18 cellular contexts compared by ENCODE assay signal in the genomic region with DNA sequence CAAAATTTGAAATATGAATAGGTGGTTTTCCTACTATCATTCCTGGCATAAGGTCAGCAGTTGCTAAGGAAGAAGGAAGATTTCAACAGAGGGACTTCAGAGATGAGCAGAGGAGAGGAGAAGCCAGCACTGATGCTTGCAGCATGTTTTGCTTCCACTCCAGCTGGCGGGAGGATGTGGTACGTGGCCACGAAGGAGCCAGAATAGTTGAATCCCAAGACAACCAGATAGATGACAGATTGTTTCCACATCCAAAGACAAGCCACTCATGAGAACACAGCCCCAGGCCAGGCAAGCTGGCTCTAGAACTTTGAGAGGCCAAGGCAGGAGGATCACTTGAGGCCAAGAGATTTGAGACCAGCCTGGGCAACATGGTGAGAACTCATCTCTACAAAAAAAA. TPM values are rescaled to one million over a fixed set of nuclear protein-coding genes. Genes with fewer than 3 reads are reported as not detected.
DNase-seq lines count a peak whose midpoint lies in the region; ATAC-seq lines count a peak whose summit lies in the region.
"Had no signal": no experiment of that assay in that cellular context is flagged by ENCODE, and none has a peak within 500 bp of the region (broad histone marks: within the 10 kb centered on the region; RNA-seq: fewer than 3 reads in every experiment).

No MANE protein-coding gene starts in this region.

- no peak overlapping the region for H3K27ac Mint-ChIP-seq in activated CD4-positive, alpha-beta T cell treated with anti-CD3 and anti-CD28 coated beads for 36 hours
- no peak overlapping the region for H3K27ac Mint-ChIP-seq in activated CD4-positive, alpha-beta memory T cell treated with anti-CD3 and anti-CD28 coated beads, Interleukin-2, amount 10 ng/mL, durations not matched to agents 7 days and 5 days
- H3K27ac Mint-ChIP-seq: HFFc6 had no signal

- H3K36me3 Mint-ChIP-seq in activated CD4-positive, alpha-beta T cell treated with anti-CD3 and anti-CD28 coated beads for 36 hours (ENCODE audit: low read depth): peaks cover 3% of the 10 kb centered on the region
- peaks cover 16% of the 10 kb centered on the region for H3K36me3 Mint-ChIP-seq in activated CD4-positive, alpha-beta memory T cell treated with anti-CD3 and anti-CD28 coated beads, Interleukin-2, amount 10 ng/mL, durations not matched to agents 7 days and 5 days (ENCODE audit: low read depth)

- POLR2A ChIA-PET in activated CD4-positive, alpha-beta T cell treated with anti-CD3 and anti-CD28 coated beads for 36 hours (lab: Charles Lee): no interaction called here
- POLR2A ChIA-PET in activated CD4-positive, alpha-beta memory T cell treated with anti-CD3 and anti-CD28 coated beads, Interleukin-2, amount 10 ng/mL, durations not matched to agents 7 days and 5 days (lab: Charles Lee): interaction anchor here (1.1 kb wide), 1 partner anchor 77 kb away, joined by 3 read pairs; no protein-coding TSS in a partner anchor

- intact Hi-C loops in activated CD4-positive, alpha-beta T cell treated with anti-CD3 and anti-CD28 coated beads for 36 hours (cut with DNase I, micrococcal nuclease): no loop called here

- peak; percentile 71 for ATAC-seq in activated CD4-positive, alpha-beta T cell treated with anti-CD3 and anti-CD28 coated beads for 36 hours
- ATAC-seq in stimulated activated naive CD8-positive, alpha-beta T cell treated with anti-CD3 and anti-CD28 coated beads, Interleukin-15, Interleukin-2, amounts not matched to agents 100 U/mL and 50 U/mL, for 24 hours: peak; percentile 66
- no peak for ATAC-seq in HG03159 (IDR thresholded peaks at IDR 0.05; ENCODE audit: unreplicated experiment)

- H3K9me3 Mint-ChIP-seq in activated CD4-positive, alpha-beta T cell treated with anti-CD3 and anti-CD28 coated beads for 36 hours (ENCODE audit: low read depth): no peaks in the 10 kb centered on the region
- peaks cover 5% of the 10 kb centered on the region for H3K9me3 Mint-ChIP-seq in activated CD4-positive, alpha-beta memory T cell treated with anti-CD3 and anti-CD28 coated beads, Interleukin-2, amount 10 ng/mL, durations not matched to agents 7 days and 5 days

- H3K27me3 Mint-ChIP-seq in activated CD4-positive, alpha-beta T cell treated with anti-CD3 and anti-CD28 coated beads for 36 hours: no peaks in the 10 kb centered on the region
- peaks cover 2% of the 10 kb centered on the region for H3K27me3 Mint-ChIP-seq in activated CD4-positive, alpha-beta memory T cell treated with anti-CD3 and anti-CD28 coated beads, Interleukin-2, amount 10 ng/mL, durations not matched to agents 7 days and 5 days
- H3K27me3 Mint-ChIP-seq: CD4-positive, alpha-beta memory T cell had no signal

- peaks cover 5% of the 10 kb centered on the region for H3K4me1 Mint-ChIP-seq in activated CD4-positive, alpha-beta T cell treated with anti-CD3 and anti-CD28 coated beads for 36 hours
- peaks cover 19% of the 10 kb centered on the region for H3K4me1 Mint-ChIP-seq in activated CD4-positive, alpha-beta memory T cell treated with anti-CD3 and anti-CD28 coated beads, Interleukin-2, amount 10 ng/mL, durations not matched to agents 7 days and 5 days

- H3K4me3 Mint-ChIP-seq in activated CD4-positive, alpha-beta T cell treated with anti-CD3 and anti-CD28 coated beads for 36 hours: no peak overlapping the region
- no peak overlapping the region for H3K4me3 Mint-ChIP-seq in activated CD4-positive, alpha-beta memory T cell treated with anti-CD3 and anti-CD28 coated beads, Interleukin-2, amount 10 ng/mL, durations not matched to agents 7 days and 5 days
- H3K4me3 Mint-ChIP-seq: CD4-positive, alpha-beta memory T cell; HFFc6 had no signal

- CTCF ChIA-PET in activated CD4-positive, alpha-beta T cell treated with anti-CD3 and anti-CD28 coated beads for 36 hours (lab: Charles Lee): interaction anchor here (0.6 to 0.7 kb wide), 2 partner anchors 19 to 115 kb away, joined by 3 read pairs; no protein-coding TSS in a partner anchor
- CTCF ChIA-PET in activated CD4-positive, alpha-beta memory T cell treated with anti-CD3 and anti-CD28 coated beads, Interleukin-2, amount 10 ng/mL, durations not matched to agents 7 days and 5 days (lab: Charles Lee): no interaction called here

- DNase-seq in activated CD4-positive, alpha-beta T cell treated with anti-CD3 and anti-CD28 coated beads for 36 hours: peak; percentile 51
- no peak for DNase-seq in activated CD4-positive, alpha-beta T cell treated with anti-CD3 and anti-CD28 coated beads, Interleukin-2, amount 50 U/mL, for 1 hour
- DNase-seq in stimulated activated CD4-positive, alpha-beta T cell treated with anti-CD3 and anti-CD28 coated beads, Interleukin-15, amount 100 ng/mL, for 24 hours: peak; percentile 16
- no peak for DNase-seq in stimulated activated CD4-positive, alpha-beta T cell treated with anti-CD3 and anti-CD28 coated beads, Interleukin-4, amount 100 ng/mL, for 1 hour
- DNase-seq in activated CD4-positive, alpha-beta memory T cell treated with anti-CD3 and anti-CD28 coated beads, Interleukin-2, amount 10 ng/mL, durations not matched to agents 7 days and 5 days: peak; percentile 66
- DNase-seq in stimulated activated naive CD8-positive, alpha-beta T cell treated with anti-CD3 and anti-CD28 coated beads, Interleukin-15, Interleukin-2, amounts not matched to agents 100 U/mL and 50 U/mL, for 24 hours: peak; percentile 34
- DNase-seq in NCI-H1092 treated with DMSO at 0.1 percent for 48 hours (lab: John Stamatoyannopoulos, UW): no peak
- DNase-seq: CD4-positive, alpha-beta memory T cell; EL; HFFc6; KBM-7; NCI-H1105; NCI-H187 treated with DMSO at 0.1 percent for 48 hours; NCI-H774; SIG-M5 had no signal

RNA-seq across cellular contexts. Expression of gene TIMD4, which starts 15.1 kb away (rescaled TPM):
- total RNA-seq in activated CD4-positive, alpha-beta T cell treated with anti-CD3 and anti-CD28 coated beads for 36 hours: 1 to 10 TPM; 2.3 to 3.5 TPM
- 1 to 10 TPM; 2.4 TPM for total RNA-seq in activated CD4-positive, alpha-beta memory T cell treated with anti-CD3 and anti-CD28 coated beads, Interleukin-2, amount 10 ng/mL, durations not matched to agents 7 days and 5 days
- total RNA-seq: H4, HFFc6, NCI-H460 had no signal

Comparison
In these comparisons a context has a peak if more than half of its experiments do, and no peak if none do; other contexts are left out.
1. DNase-seq: peak in activated CD4-positive, alpha-beta T cell treated with anti-CD3 and anti-CD28 coated beads for 36 hours (single experiment), stimulated activated CD4-positive, alpha-beta T cell treated with anti-CD3 and anti-CD28 coated beads, Interleukin-15, amount 100 ng/mL, for 24 hours (single experiment), activated CD4-positive, alpha-beta memory T cell treated with anti-CD3 and anti-CD28 coated beads, Interleukin-2, amount 10 ng/mL, durations not matched to agents 7 days and 5 days (single experiment) and stimulated activated naive CD8-positive, alpha-beta T cell treated with anti-CD3 and anti-CD28 coated beads, Interleukin-15, Interleukin-2, amounts not matched to agents 100 U/mL and 50 U/mL, for 24 hours (single experiment); none in activated CD4-positive, alpha-beta T cell treated with anti-CD3 and anti-CD28 coated beads, Interleukin-2, amount 50 U/mL, for 1 hour (single experiment), stimulated activated CD4-positive, alpha-beta T cell treated with anti-CD3 and anti-CD28 coated beads, Interleukin-4, amount 100 ng/mL, for 1 hour (single experiment) and NCI-H1092 treated with DMSO at 0.1 percent for 48 hours (single experiment).